Comparison of ENCODE assay signal across 1 cellular context in the genomic region with DNA sequence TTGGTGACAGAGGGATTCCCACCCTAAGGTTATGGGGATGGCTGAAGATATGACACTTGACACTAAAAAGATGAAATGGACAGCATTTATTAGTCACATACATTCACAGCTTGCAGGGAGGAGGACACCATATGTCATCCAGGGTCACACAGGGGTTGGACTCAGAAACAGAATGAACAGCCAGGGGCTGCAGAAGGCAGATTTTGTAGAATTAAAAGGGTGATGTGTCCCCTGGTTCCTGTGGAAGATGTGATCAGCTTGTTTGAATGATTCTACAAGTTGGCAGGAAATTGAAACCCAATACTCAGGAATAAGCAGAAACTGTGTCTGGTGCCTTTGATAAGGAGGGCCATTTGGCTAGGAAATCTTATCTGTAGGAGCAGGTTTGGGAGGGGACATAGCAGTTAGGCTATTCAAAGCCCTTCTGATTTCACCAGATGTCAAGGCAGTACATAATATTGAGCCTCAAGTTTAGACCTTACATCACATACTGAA.
A peak's percentile ranks its signal among the peaks of the same experiment; 100 is the strongest.
TF ChIP-seq lines count a peak whose summit lies in the region.

No MANE protein-coding gene starts in this region.

TF ChIP-seq in K562, 482 proteins besides CTCF, POLR2A, EP300 and RAD21 (continued from another document and continues in another):
- no peak for TF ChIP-seq PPARD (CRISPR knock-in tag; IDR thresholded peaks at IDR 0.05)
- peak; percentile 65 for TF ChIP-seq PKNOX1 (IDR thresholded peaks at IDR 0.05)
- no peak for TF ChIP-seq ZNF408 (CRISPR knock-in tag; IDR thresholded peaks at IDR 0.05; ENCODE audit: low read depth)
- TF ChIP-seq, protein P1, sequence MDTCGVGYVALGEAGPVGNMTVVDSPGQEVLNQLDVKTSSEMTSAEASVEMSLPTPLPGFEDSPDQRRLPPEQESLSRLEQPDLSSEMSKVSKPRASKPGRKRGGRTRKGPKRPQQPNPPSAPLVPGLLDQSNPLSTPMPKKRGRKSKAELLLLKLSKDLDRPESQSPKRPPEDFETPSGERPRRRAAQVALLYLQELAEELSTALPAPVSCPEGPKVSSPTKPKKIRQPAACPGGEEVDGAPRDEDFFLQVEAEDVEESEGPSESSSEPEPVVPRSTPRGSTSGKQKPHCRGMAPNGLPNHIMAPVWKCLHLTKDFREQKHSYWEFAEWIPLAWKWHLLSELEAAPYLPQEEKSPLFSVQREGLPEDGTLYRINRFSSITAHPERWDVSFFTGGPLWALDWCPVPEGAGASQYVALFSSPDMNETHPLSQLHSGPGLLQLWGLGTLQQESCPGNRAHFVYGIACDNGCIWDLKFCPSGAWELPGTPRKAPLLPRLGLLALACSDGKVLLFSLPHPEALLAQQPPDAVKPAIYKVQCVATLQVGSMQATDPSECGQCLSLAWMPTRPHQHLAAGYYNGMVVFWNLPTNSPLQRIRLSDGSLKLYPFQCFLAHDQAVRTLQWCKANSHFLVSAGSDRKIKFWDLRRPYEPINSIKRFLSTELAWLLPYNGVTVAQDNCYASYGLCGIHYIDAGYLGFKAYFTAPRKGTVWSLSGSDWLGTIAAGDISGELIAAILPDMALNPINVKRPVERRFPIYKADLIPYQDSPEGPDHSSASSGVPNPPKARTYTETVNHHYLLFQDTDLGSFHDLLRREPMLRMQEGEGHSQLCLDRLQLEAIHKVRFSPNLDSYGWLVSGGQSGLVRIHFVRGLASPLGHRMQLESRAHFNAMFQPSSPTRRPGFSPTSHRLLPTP (IDR thresholded peaks at IDR 0.05; ENCODE audit: borderline replicate concordance, extremely low read depth, insufficient read length) = no peak
- peak; percentile 60; the same call in 1 of the 2 replicates for TF ChIP-seq TOE1 (IDR thresholded peaks at IDR 0.05; ENCODE audit: borderline replicate concordance)
- no peak for TF ChIP-seq TOE1 (CRISPR knock-in tag; IDR thresholded peaks at IDR 0.05; ENCODE audit: borderline replicate concordance, low read depth)
- peak; percentile 96 for TF ChIP-seq NCOA1 (IDR thresholded peaks at IDR 0.05; ENCODE audit: low read depth)
- TF ChIP-seq MAFG (tag; conservative IDR thresholded peaks at IDR 0.05) = peak; percentile 76
- no peak for TF ChIP-seq NFIX (CRISPR knock-in tag; IDR thresholded peaks at IDR 0.05; ENCODE audit: low read depth)
- no peak for TF ChIP-seq SMAD2 (IDR thresholded peaks at IDR 0.05; ENCODE audit: low read depth, low read length)
- no peak for TF ChIP-seq ZNF551 (CRISPR knock-in tag; IDR thresholded peaks at IDR 0.05)
- TF ChIP-seq ZNF699 (CRISPR knock-in tag; IDR thresholded peaks at IDR 0.05; ENCODE audit: insufficient replicate concordance) = no peak
- TF ChIP-seq ETS1 (conservative IDR thresholded peaks at IDR 0.05; ENCODE audit: control insufficient read depth, low read depth, low read length) = no peak
- no peak for TF ChIP-seq FOXK1 (CRISPR knock-in tag; IDR thresholded peaks at IDR 0.05; ENCODE audit: borderline replicate concordance)
- TF ChIP-seq NFRKB (IDR thresholded peaks at IDR 0.05; ENCODE audit: low read depth) = no peak
- TF ChIP-seq TEAD2 (tag; IDR thresholded peaks at IDR 0.05) = peak; percentile 70
- no peak for TF ChIP-seq ZNF133 (CRISPR knock-in tag; IDR thresholded peaks at IDR 0.05)
- TF ChIP-seq, protein P2, sequence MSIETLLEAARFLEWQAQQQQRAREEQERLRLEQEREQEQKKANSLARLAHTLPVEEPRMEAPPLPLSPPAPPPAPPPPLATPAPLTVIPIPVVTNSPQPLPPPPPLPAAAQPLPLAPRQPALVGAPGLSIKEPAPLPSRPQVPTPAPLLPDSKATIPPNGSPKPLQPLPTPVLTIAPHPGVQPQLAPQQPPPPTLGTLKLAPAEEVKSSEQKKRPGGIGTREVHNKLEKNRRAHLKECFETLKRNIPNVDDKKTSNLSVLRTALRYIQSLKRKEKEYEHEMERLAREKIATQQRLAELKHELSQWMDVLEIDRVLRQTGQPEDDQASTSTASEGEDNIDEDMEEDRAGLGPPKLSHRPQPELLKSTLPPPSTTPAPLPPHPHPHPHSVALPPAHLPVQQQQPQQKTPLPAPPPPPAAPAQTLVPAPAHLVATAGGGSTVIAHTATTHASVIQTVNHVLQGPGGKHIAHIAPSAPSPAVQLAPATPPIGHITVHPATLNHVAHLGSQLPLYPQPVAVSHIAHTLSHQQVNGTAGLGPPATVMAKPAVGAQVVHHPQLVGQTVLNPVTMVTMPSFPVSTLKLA (conservative IDR thresholded peaks at IDR 0.05) = peak in 1 of 2 experiments; percentile 66; a peak in 2 of 4 replicates
- peak; percentile 96 for TF ChIP-seq ZNF766 (CRISPR knock-in tag; conservative IDR thresholded peaks at IDR 0.05)
- peak; percentile 95 for TF ChIP-seq CUX1 (CRISPR knock-in tag; IDR thresholded peaks at IDR 0.05)
- TF ChIP-seq YY1 (IDR thresholded peaks at IDR 0.05; ENCODE audit: borderline replicate concordance in 1 of 3, control insufficient read depth in 1 of 3, extremely low read depth in 1 of 3, insufficient read depth in 3 of 3, insufficient read length in 1 of 3, insufficient replicate concordance in 2 of 3, low read depth in 1 of 3, low read length in 2 of 3) = no peak
- no peak for TF ChIP-seq KDM5B (IDR thresholded peaks at IDR 0.05; ENCODE audit: insufficient replicate concordance, low read depth, low read length)
- TF ChIP-seq RBM22 (IDR thresholded peaks at IDR 0.05; ENCODE audit: low read depth, low read length, poor library complexity, severe bottlenecking) = no peak
- TF ChIP-seq CBFA2T3 (IDR thresholded peaks at IDR 0.05) = peak; percentile 100
- TF ChIP-seq KAT7 (CRISPR knock-in tag; IDR thresholded peaks at IDR 0.05; ENCODE audit: borderline replicate concordance) = no peak
- no peak for TF ChIP-seq SIRT6 (IDR thresholded peaks at IDR 0.05; ENCODE audit: low read depth, low read length)
- no peak for TF ChIP-seq ZNF124 (CRISPR knock-in tag; IDR thresholded peaks at IDR 0.05)
- TF ChIP-seq, protein P3, sequence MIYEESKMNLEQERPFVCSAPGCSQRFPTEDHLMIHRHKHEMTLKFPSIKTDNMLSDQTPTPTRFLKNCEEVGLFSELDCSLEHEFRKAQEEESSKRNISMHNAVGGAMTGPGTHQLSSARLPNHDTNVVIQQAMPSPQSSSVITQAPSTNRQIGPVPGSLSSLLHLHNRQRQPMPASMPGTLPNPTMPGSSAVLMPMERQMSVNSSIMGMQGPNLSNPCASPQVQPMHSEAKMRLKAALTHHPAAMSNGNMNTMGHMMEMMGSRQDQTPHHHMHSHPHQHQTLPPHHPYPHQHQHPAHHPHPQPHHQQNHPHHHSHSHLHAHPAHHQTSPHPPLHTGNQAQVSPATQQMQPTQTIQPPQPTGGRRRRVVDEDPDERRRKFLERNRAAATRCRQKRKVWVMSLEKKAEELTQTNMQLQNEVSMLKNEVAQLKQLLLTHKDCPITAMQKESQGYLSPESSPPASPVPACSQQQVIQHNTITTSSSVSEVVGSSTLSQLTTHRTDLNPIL (CRISPR knock-in tag; IDR thresholded peaks at IDR 0.05) = no peak
- TF ChIP-seq NR0B1 (IDR thresholded peaks at IDR 0.05; ENCODE audit: partially characterized antibody) = no peak
- peak; percentile 75; the same call in 1 of the 2 replicates for TF ChIP-seq MYNN (IDR thresholded peaks at IDR 0.05)
- no peak for TF ChIP-seq MYNN (CRISPR knock-in tag; IDR thresholded peaks at IDR 0.05)
- TF ChIP-seq NR2C1 (IDR thresholded peaks at IDR 0.05) = peak; percentile 64
- peak; percentile 72 for TF ChIP-seq NR2C1 (tag; IDR thresholded peaks at IDR 0.05)
- TF ChIP-seq ZNF583 (CRISPR knock-in tag; IDR thresholded peaks at IDR 0.05) = no peak
- TF ChIP-seq, protein P4, sequence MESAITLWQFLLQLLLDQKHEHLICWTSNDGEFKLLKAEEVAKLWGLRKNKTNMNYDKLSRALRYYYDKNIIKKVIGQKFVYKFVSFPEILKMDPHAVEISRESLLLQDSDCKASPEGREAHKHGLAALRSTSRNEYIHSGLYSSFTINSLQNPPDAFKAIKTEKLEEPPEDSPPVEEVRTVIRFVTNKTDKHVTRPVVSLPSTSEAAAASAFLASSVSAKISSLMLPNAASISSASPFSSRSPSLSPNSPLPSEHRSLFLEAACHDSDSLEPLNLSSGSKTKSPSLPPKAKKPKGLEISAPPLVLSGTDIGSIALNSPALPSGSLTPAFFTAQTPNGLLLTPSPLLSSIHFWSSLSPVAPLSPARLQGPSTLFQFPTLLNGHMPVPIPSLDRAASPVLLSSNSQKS (CRISPR knock-in tag; IDR thresholded peaks at IDR 0.05) = no peak
- TF ChIP-seq ZNF146 (CRISPR knock-in tag; IDR thresholded peaks at IDR 0.05; ENCODE audit: unreplicated experiment) = no peak
- TF ChIP-seq YBX1 (IDR thresholded peaks at IDR 0.05) = no peak
- TF ChIP-seq, protein P5, sequence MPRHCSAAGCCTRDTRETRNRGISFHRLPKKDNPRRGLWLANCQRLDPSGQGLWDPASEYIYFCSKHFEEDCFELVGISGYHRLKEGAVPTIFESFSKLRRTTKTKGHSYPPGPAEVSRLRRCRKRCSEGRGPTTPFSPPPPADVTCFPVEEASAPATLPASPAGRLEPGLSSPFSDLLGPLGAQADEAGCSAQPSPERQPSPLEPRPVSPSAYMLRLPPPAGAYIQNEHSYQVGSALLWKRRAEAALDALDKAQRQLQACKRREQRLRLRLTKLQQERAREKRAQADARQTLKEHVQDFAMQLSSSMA (CRISPR knock-in tag; IDR thresholded peaks at IDR 0.05) = no peak
- no peak for TF ChIP-seq ZFP36 (IDR thresholded peaks at IDR 0.05; ENCODE audit: low read depth, low read length, partially characterized antibody)
- no peak for TF ChIP-seq NR4A1 (CRISPR knock-in tag; IDR thresholded peaks at IDR 0.05)
- peak; percentile 69; the same call in 1 of the 2 replicates for TF ChIP-seq NR4A1 (tag; IDR thresholded peaks at IDR 0.05)
- TF ChIP-seq IRF1 (CRISPR knock-in tag; IDR thresholded peaks at IDR 0.05; ENCODE audit: borderline replicate concordance) = no peak
- TF ChIP-seq ZNF232 (CRISPR knock-in tag; IDR thresholded peaks at IDR 0.05) = no peak
